Comparison of ENCODE assay signal across 10 cellular contexts in the genomic region with DNA sequence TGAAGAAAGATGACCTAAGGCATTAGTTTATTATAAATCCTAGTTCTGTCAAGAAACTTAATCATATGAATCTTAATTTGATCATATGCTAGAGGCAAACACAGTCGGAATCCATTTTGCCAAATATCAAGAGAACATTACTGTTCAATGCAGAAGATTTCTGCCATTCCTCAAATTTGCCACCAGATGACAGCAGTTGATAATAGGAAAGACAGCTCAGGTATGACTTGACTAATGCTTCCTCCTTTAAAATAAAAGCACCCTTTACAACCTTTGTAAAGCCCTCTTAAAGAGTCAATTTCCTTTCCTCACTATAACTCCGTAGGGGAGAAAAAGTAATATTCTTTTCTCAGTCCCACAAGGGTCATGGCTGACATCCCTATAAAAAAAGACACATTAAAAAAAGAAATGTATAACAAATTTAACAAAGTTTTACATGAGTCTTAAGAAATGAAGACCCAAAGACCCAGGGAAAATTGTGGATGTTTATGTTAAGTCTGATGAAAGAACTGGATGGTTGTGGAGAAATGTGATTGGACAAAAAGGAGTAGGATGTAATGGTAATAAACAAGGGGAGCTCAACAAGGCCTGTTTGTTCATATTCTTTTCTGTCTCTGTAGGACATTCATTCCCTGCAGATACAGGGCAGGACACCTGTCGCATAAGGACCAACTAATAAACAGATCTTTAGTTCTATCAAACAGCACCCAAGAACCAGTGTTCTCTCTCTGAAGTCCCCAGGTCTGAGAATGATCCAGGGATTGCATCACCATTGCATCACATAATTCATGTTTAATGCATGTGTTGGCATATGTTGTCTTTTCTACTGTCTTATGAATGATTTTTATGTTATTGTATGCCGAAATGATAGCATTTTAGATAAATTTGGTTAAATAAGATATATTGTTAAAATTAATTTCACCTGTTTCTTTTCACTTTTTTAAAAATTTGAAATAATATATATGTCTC. TPM values are rescaled to one million over a fixed set of nuclear protein-coding genes. Genes with fewer than 3 reads are reported as not detected.
DNase-seq lines count a peak whose midpoint lies in the region; ATAC-seq and TF ChIP-seq lines count a peak whose summit lies in the region.
"Had no signal": no experiment of that assay in that cellular context is flagged by ENCODE, and none has a peak within 500 bp of the region (broad histone marks: within the 10 kb centered on the region; RNA-seq: fewer than 3 reads in every experiment).

No MANE protein-coding gene starts in this region.

- H3K36me3 Mint-ChIP-seq in activated T-helper 1 cell treated with anti-CD3 and anti-CD28 coated beads, Interleukin-12 subunit alpha, Interleukin-12 subunit beta, Interleukin-2, Interleukin-4 antibody, amounts not matched to agents 30 ng/mL and 10 ng/mL and 1 ng/mL, durations not matched to agents 14 hours and 24 hours and 36 hours (ENCODE audit: low read depth) = peaks cover 2% of the 10 kb centered on the region

- H3K27me3 ChIP-seq in heart right ventricle = peaks cover 0 to 18% (median 0%) of the 10 kb centered on the region in 7 donors
- H3K27me3 ChIP-seq in adrenal gland = no peaks in the 10 kb centered on the region
- H3K27me3 ChIP-seq in left lung = peaks cover 0 to 12% of the 10 kb centered on the region in 2 donors

- 73 to 74% methylated on average over 4 of the region's 4 CpGs for WGBS in heart right ventricle, 2 donors
- 49 to 55% (median 52%) methylated on average over 4 of the region's 4 CpGs for WGBS in adrenal gland, 4 donors

- H3K27me3 Mint-ChIP-seq in activated T-helper 1 cell treated with anti-CD3 and anti-CD28 coated beads, Interleukin-12 subunit alpha, Interleukin-12 subunit beta, Interleukin-2, Interleukin-4 antibody, amounts not matched to agents 30 ng/mL and 10 ng/mL and 1 ng/mL, durations not matched to agents 14 hours and 24 hours and 36 hours (ENCODE audit: insufficient read depth) = peaks cover 42% of the 10 kb centered on the region

- TF ChIP-seq CTCF in heart right ventricle (IDR thresholded peaks at IDR 0.05) (peak in 7 of 9 donors; percentile 43 to 61 (median 54)), adrenal gland (IDR thresholded peaks at IDR 0.05) (peak in 5 of 6 experiments; percentile 9 to 37 (median 20)), left lung (IDR thresholded peaks at IDR 0.05) (peak; percentile 21 to 28)

- intact Hi-C loops in heart right ventricle (cut with DNase I) (loop anchor here in 5 of 10 donors (2.0 to 10.0 kb wide), 5 partner anchors 69 to 102 kb away; no protein-coding TSS in a partner anchor), Right ventricle myocardium superior (cut with DNase I) (loop anchor here (10.0 kb wide), 1 partner anchor 72 kb away; no protein-coding TSS in a partner anchor), adrenal gland (cut with DNase I) (no loop called here), left lung (cut with DNase I) (loop anchor here in 1 of 2 donors (10.0 kb wide), 1 partner anchor 102 kb away; no protein-coding TSS in a partner anchor)
- intact Hi-C loops in activated T-helper 1 cell treated with anti-CD3 and anti-CD28 coated beads, Interleukin-12 subunit alpha, Interleukin-12 subunit beta, Interleukin-2, Interleukin-4 antibody, amounts not matched to agents 30 ng/mL and 10 ng/mL and 1 ng/mL, durations not matched to agents 14 hours and 24 hours and 36 hours (cut with micrococcal nuclease) = loop anchor here (1.0 to 2.0 kb wide), 8 partner anchors 64 to 500 kb away; a partner anchor contains a TSS

- no peaks in the 10 kb centered on the region for H3K4me1 ChIP-seq in heart right ventricle
- H3K4me1 ChIP-seq in adrenal gland (replicated peaks in 1 of 2) = no peaks in the 10 kb centered on the region
- H3K4me1 ChIP-seq in left lung = no peaks in the 10 kb centered on the region
- H3K4me1 ChIP-seq: HAP-1 had no signal

- H3K36me3 ChIP-seq in heart right ventricle (no peaks in the 10 kb centered on the region), adrenal gland (replicated peaks in 1 of 2) (no peaks in the 10 kb centered on the region), left lung (no peaks in the 10 kb centered on the region)
- H3K36me3 ChIP-seq: HAP-1 had no signal

- peaks cover 32% of the 10 kb centered on the region for H3K4me1 Mint-ChIP-seq in activated T-helper 1 cell treated with anti-CD3 and anti-CD28 coated beads, Interleukin-12 subunit alpha, Interleukin-12 subunit beta, Interleukin-2, Interleukin-4 antibody, amounts not matched to agents 30 ng/mL and 10 ng/mL and 1 ng/mL, durations not matched to agents 14 hours and 24 hours and 36 hours (ENCODE audit: low read depth)

- no peak overlapping the region for H3K4me3 ChIP-seq in heart right ventricle
- H3K4me3 ChIP-seq in adrenal gland = no peak overlapping the region
- H3K4me3 ChIP-seq in left lung = no peak overlapping the region
- H3K4me3 ChIP-seq: HAP-1 had no signal

- DNase-seq in heart right ventricle = no peak
- DNase-seq in Right ventricle myocardium superior = no peak
- peak; percentile 32 for DNase-seq in HCEC 1CT
- DNase-seq in NCI-H1105 treated with DMSO at 0.1 percent for 48 hours (lab: John Stamatoyannopoulos, UW) = peak; percentile 64
- DNase-seq in adrenal gland = no peak
- DNase-seq in left lung = no peak
- DNase-seq in activated T-helper 1 cell treated with anti-CD3 and anti-CD28 coated beads, Interleukin-12 subunit alpha, Interleukin-12 subunit beta, Interleukin-2, Interleukin-4 antibody, amounts not matched to agents 30 ng/mL and 10 ng/mL and 1 ng/mL, durations not matched to agents 14 hours and 24 hours and 36 hours (ENCODE audit: low spot score) = no peak
- no peak for DNase-seq in stimulated activated CD4-positive, alpha-beta T cell treated with anti-CD3 and anti-CD28 coated beads, Interleukin-4, amount 100 ng/mL, for 1 hour

- peaks cover 24% of the 10 kb centered on the region for H3K9me3 Mint-ChIP-seq in activated T-helper 1 cell treated with anti-CD3 and anti-CD28 coated beads, Interleukin-12 subunit alpha, Interleukin-12 subunit beta, Interleukin-2, Interleukin-4 antibody, amounts not matched to agents 30 ng/mL and 10 ng/mL and 1 ng/mL, durations not matched to agents 14 hours and 24 hours and 36 hours

- ATAC-seq in heart right ventricle (no peak), Right ventricle myocardium superior (ENCODE audit: poor library complexity) (no peak), left lung (peak; percentile 74)

- no peak overlapping the region for H3K4me3 Mint-ChIP-seq in activated T-helper 1 cell treated with anti-CD3 and anti-CD28 coated beads, Interleukin-12 subunit alpha, Interleukin-12 subunit beta, Interleukin-2, Interleukin-4 antibody, amounts not matched to agents 30 ng/mL and 10 ng/mL and 1 ng/mL, durations not matched to agents 14 hours and 24 hours and 36 hours

- H3K9me3 ChIP-seq in heart right ventricle (peaks cover 0 to 10% (median 0%) of the 10 kb centered on the region in 11 donors), adrenal gland (replicated peaks in 1 of 3) (no peaks in the 10 kb centered on the region), left lung (no peaks in the 10 kb centered on the region)
- H3K9me3 ChIP-seq: HAP-1 had no signal

- no peak overlapping the region for H3K27ac ChIP-seq in heart right ventricle
- no peak overlapping the region for H3K27ac ChIP-seq in adrenal gland
- H3K27ac ChIP-seq in left lung = no peak overlapping the region

- H3K27ac Mint-ChIP-seq in activated T-helper 1 cell treated with anti-CD3 and anti-CD28 coated beads, Interleukin-12 subunit alpha, Interleukin-12 subunit beta, Interleukin-2, Interleukin-4 antibody, amounts not matched to agents 30 ng/mL and 10 ng/mL and 1 ng/mL, durations not matched to agents 14 hours and 24 hours and 36 hours = no peak overlapping the region

- no peak for TF ChIP-seq POLR2A in adrenal gland (IDR thresholded peaks at IDR 0.05)

RNA-seq across cellular contexts. Expression of a gene that starts 23.0 kb away (rescaled TPM):
- total RNA-seq in heart right ventricle (not detected), Right ventricle myocardium superior (not detected), adrenal gland (not detected), left lung (not detected)
- polyA plus RNA-seq in heart right ventricle (not detected), adrenal gland (not detected)
- not detected in 2 replicates for total RNA-seq in activated T-helper 1 cell treated with anti-CD3 and anti-CD28 coated beads, Interleukin-12 subunit alpha, Interleukin-12 subunit beta, Interleukin-2, Interleukin-4 antibody, amounts not matched to agents 30 ng/mL and 10 ng/mL and 1 ng/mL, durations not matched to agents 14 hours and 24 hours and 36 hours
- total RNA-seq: frontal cortex had no signal

Comparison
In these comparisons a context has a peak if more than half of its experiments do, and no peak if none do; other contexts are left out.
1. DNase-seq: peak in HCEC 1CT (single experiment) and NCI-H1105 treated with DMSO at 0.1 percent for 48 hours (single experiment); none in heart right ventricle (0 of 2), Right ventricle myocardium superior (single experiment), adrenal gland (0 of 7), left lung (0 of 2), activated T-helper 1 cell treated with anti-CD3 and anti-CD28 coated beads, Interleukin-12 subunit alpha, Interleukin-12 subunit beta, Interleukin-2, Interleukin-4 antibody, amounts not matched to agents 30 ng/mL and 10 ng/mL and 1 ng/mL, durations not matched to agents 14 hours and 24 hours and 36 hours (single experiment) and stimulated activated CD4-positive, alpha-beta T cell treated with anti-CD3 and anti-CD28 coated beads, Interleukin-4, amount 100 ng/mL, for 1 hour (single experiment).
2. intact Hi-C loops: an anchor here in Right ventricle myocardium superior (10.0 kb wide) and activated T-helper 1 cell treated with anti-CD3 and anti-CD28 coated beads, Interleukin-12 subunit alpha, Interleukin-12 subunit beta, Interleukin-2, Interleukin-4 antibody, amounts not matched to agents 30 ng/mL and 10 ng/mL and 1 ng/mL, durations not matched to agents 14 hours and 24 hours and 36 hours (1.0 to 2.0 kb wide); none called in adrenal gland.
3. Peak in every context shown above with its lines, with median percentiles within 50 percentile points of each other: CTCF ChIP-seq.